In the genomic region with DNA sequence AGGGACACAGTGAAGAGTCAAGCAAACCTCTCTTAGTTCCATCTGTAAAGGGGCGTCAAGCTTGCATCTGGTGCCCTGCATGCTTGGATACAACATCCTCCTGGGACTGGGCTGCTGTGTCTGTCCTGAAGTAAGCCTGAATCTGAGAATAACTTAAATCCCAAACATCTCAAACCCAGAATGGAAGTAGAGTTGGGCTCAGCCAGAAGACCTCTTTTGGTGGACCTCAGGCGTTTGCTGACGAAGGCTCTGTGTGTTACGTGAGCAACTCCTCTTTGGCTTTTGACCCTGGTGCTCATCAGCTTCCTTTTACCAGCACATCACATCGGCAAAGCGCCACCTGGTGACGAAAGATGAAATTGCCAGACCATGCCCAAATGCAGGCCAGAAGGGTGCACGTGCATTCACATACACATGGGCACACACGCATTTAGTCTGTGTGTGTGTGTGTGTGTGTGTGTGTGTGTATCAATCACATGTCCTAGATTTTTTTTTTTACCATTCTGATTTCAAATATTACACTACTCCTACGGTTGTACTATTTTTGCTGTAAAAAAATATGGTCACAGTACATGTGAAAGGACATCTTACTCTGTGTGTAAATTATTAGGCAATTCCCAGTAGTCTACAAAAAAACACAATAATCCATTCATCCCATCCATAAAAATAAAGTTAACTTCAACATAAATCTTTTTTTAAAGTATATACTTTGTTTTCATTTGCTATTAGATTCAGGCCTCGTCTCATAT, we compare ENCODE assay signal across 8 cellular contexts.
DNase-seq lines count a peak whose midpoint lies in the region; ATAC-seq and TF ChIP-seq lines count a peak whose summit lies in the region.

No MANE protein-coding gene starts in this region.

- TF ChIP-seq CTCF in WERI-Rb-1 (IDR thresholded peaks at IDR 0.05; ENCODE audit: low read depth, low read length) = peak; percentile 98

- H3K27ac ChIP-seq in WERI-Rb-1 = no peak overlapping the region

- H3K4me3 ChIP-seq in WERI-Rb-1 (ENCODE audit: low read depth, low read length) = no peak overlapping the region

- H3K27me3 ChIP-seq in WERI-Rb-1 (ENCODE audit: insufficient read depth, low read depth, severe bottlenecking) = no peaks in the 10 kb centered on the region

- no peaks in the 10 kb centered on the region for H3K9me3 ChIP-seq in WERI-Rb-1 (ENCODE audit: severe bottlenecking)

- in situ Hi-C loops in T47D (cut with HindIII; ENCODE audit: low pct_unique_long_range_greater_than_20kb, low sequenced_read_pairs) = no loop called here

- DNase-seq in ELF-1 (ENCODE audit: low read depth, low spot score) (peak; percentile 95), NCI-H446 (lab: John Stamatoyannopoulos, UW) (peak; percentile 82 to 92), WERI-Rb-1 (peak; percentile 95), T47D (ENCODE audit: low read depth in 1 of 2, low spot score in 1 of 2) (peak; percentile 71 to 92), iris pigment epithelial cell (ENCODE audit: low read depth) (peak; percentile 84)
- peak; percentile 90 to 93 for DNase-seq in stimulated activated CD4-positive, alpha-beta T cell treated with anti-CD3 and anti-CD28 coated beads, Interleukin-15, amount 100 ng/mL, for 48 hours (ENCODE audit: low read depth in 2 of 2)

- ATAC-seq in HG03135 (IDR thresholded peaks at IDR 0.05; ENCODE audit: unreplicated experiment) (peak; percentile 62), HG03520 (IDR thresholded peaks at IDR 0.05; ENCODE audit: unreplicated experiment) (no peak)

- H3K36me3 ChIP-seq in WERI-Rb-1 = no peaks in the 10 kb centered on the region; the same call in 1 of the 2 replicates
